In the genomic region with DNA sequence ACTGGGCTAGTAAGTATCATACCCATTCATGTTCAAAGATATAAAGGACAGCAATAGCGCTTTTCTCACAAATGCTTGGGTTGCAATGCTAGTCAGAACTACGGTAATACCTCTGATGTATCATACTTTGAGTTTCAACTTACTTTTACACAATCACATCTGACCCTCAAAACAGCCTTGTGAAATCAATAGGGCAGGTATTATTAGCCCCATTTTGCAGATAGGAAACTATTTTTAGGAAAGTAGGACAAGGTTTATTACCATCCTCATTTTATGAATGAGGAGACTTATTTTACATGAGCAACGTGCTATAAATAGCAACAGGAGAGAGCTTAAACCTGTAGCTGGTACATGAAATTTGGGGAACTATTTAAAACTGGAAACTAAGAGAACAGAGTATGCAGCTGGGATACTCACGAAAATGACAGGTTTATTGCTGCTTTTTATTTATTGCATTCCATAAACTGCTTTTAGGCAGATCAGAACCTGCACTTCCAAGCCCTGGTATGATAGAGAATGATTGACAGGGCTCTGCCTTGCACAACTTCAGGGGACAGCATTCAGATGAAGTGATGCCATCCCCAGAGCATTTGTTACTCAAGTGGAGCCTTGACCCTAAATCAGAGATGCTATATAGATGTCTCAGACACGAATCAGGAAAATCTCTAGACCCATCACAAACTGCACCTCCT, we compare ENCODE assay signal across 19 cellular contexts. TPM values are rescaled to one million over a fixed set of nuclear protein-coding genes. Genes with fewer than 3 reads are reported as not detected.
A peak's percentile ranks its signal among the peaks of the same experiment; 100 is the strongest.
DNase-seq lines count a peak whose midpoint lies in the region; ATAC-seq and TF ChIP-seq lines count a peak whose summit lies in the region.
"Had no signal": no experiment of that assay in that cellular context is flagged by ENCODE, and none has a peak within 500 bp of the region (broad histone marks: within the 10 kb centered on the region; RNA-seq: fewer than 3 reads in every experiment).

No MANE protein-coding gene starts in this region.

- no peaks in the 10 kb centered on the region for H3K4me1 ChIP-seq in esophagus squamous epithelium

- no peak for TF ChIP-seq POLR2A in esophagus squamous epithelium (IDR thresholded peaks at IDR 0.05)

- H3K9me3 Mint-ChIP-seq in activated T-cell treated with anti-CD3 and anti-CD28 coated beads, Interleukin-2, amount 50 U/mL, for 24 hours = no peaks in the 10 kb centered on the region
- no peaks in the 10 kb centered on the region for H3K9me3 Mint-ChIP-seq in type B pancreatic cell
- H3K9me3 Mint-ChIP-seq in activated T-helper 17 cell treated with anti-CD3 and anti-CD28 coated beads, Interleukin-2, amount 50 U/mL, for 72 hours = no peaks in the 10 kb centered on the region
- H3K9me3 Mint-ChIP-seq in activated CD4-positive, alpha-beta T cell treated with anti-CD3 and anti-CD28 coated beads, Interleukin-2, amount 10 ng/mL, durations not matched to agents 24 days and 14 days = no peaks in the 10 kb centered on the region

- intact Hi-C loops in esophagus squamous epithelium (cut with DNase I) = no loop called here
- intact Hi-C loops in activated CD4-positive, alpha-beta T cell treated with anti-CD3 and anti-CD28 coated beads, Interleukin-2, amount 10 ng/mL, durations not matched to agents 24 days and 14 days (cut with micrococcal nuclease) = no loop called here

- ATAC-seq in activated T-helper 17 cell treated with anti-CD3 and anti-CD28 coated beads, Interleukin-2, amount 50 U/mL, for 72 hours (replicated peaks) = no peak

- no peaks in the 10 kb centered on the region for H3K27me3 ChIP-seq in esophagus squamous epithelium
- H3K27me3 ChIP-seq: esophagus muscularis mucosa, neutrophil, stomach had no signal

- DNase-seq in activated T-cell treated with anti-CD3 and anti-CD28 coated beads, Interleukin-2, amount 50 U/mL, for 24 hours = no peak
- DNase-seq in activated T-cell treated with anti-CD3 and anti-CD28 coated beads for 4 hours = no peak
- DNase-seq in NOMO-1 treated with DMSO at 0.1 percent for 48 hours (lab: John Stamatoyannopoulos, UW; ENCODE audit: unreplicated experiment) = peak; percentile 86
- peak; percentile 39 for DNase-seq in fibroblast of villous mesenchyme (ENCODE audit: low read depth)
- DNase-seq in type B pancreatic cell (ENCODE audit: extremely low spot score, unreplicated experiment) = no peak
- DNase-seq in esophagus squamous epithelium (lab: John Stamatoyannopoulos, UW) = no peak
- no peak for DNase-seq in activated CD4-positive, alpha-beta T cell treated with anti-CD3 and anti-CD28 coated beads, Interleukin-2, amount 10 ng/mL, durations not matched to agents 24 days and 14 days
- DNase-seq: activated CD4-positive, CD25-positive, alpha-beta regulatory T cell treated with anti-CD3 and anti-CD28 coated beads, Interleukin-2, amount 50 U/mL, for 72 hours; activated T-cell treated with anti-CD3 and anti-CD28 coated beads, Interleukin-2, amount 50 U/mL, for 1 hour; aorta; COR-L47; cortex of kidney; stomach; T-helper 1 cell had no signal

- no peak overlapping the region for H3K4me3 Mint-ChIP-seq in activated T-cell treated with anti-CD3 and anti-CD28 coated beads, Interleukin-2, amount 50 U/mL, for 24 hours
- H3K4me3 Mint-ChIP-seq in type B pancreatic cell = no peak overlapping the region
- no peak overlapping the region for H3K4me3 Mint-ChIP-seq in activated T-helper 17 cell treated with anti-CD3 and anti-CD28 coated beads, Interleukin-2, amount 50 U/mL, for 72 hours
- H3K4me3 Mint-ChIP-seq in activated CD4-positive, alpha-beta T cell treated with anti-CD3 and anti-CD28 coated beads, Interleukin-2, amount 10 ng/mL, durations not matched to agents 24 days and 14 days = no peak overlapping the region

- no peak overlapping the region for H3K4me3 ChIP-seq in fibroblast of villous mesenchyme (ENCODE audit: low read depth, low read length)
- no peak overlapping the region for H3K4me3 ChIP-seq in esophagus squamous epithelium
- H3K4me3 ChIP-seq: esophagus muscularis mucosa, HAP-1, skin epidermis, stomach had no signal

- TF ChIP-seq CTCF in fibroblast of villous mesenchyme (IDR thresholded peaks at IDR 0.05; ENCODE audit: insufficient read depth, low read depth, low read length) (no peak), type B pancreatic cell (conservative IDR thresholded peaks at IDR 0.05) (no peak), esophagus squamous epithelium (IDR thresholded peaks at IDR 0.05) (no peak)

- no peaks in the 10 kb centered on the region for H3K36me3 ChIP-seq in esophagus squamous epithelium
- H3K36me3 ChIP-seq: esophagus muscularis mucosa, HAP-1, neutrophil, stomach had no signal

- peak overlapping the region; percentile 85 for H3K27ac Mint-ChIP-seq in activated T-cell treated with anti-CD3 and anti-CD28 coated beads, Interleukin-2, amount 50 U/mL, for 24 hours
- peak overlapping the region; percentile 67 for H3K27ac Mint-ChIP-seq in type B pancreatic cell
- H3K27ac Mint-ChIP-seq in activated T-helper 17 cell treated with anti-CD3 and anti-CD28 coated beads, Interleukin-2, amount 50 U/mL, for 72 hours = no peak overlapping the region
- H3K27ac Mint-ChIP-seq in activated CD4-positive, alpha-beta T cell treated with anti-CD3 and anti-CD28 coated beads, Interleukin-2, amount 10 ng/mL, durations not matched to agents 24 days and 14 days = no peak overlapping the region

- no peak overlapping the region for H3K27ac ChIP-seq in esophagus squamous epithelium
- H3K27ac ChIP-seq: esophagus muscularis mucosa, neutrophil, skin epidermis, stomach had no signal

- WGBS in esophagus squamous epithelium, 2 donors = 45 to 58% methylated on average over 5 of the region's 5 CpGs

- H3K36me3 Mint-ChIP-seq in activated T-cell treated with anti-CD3 and anti-CD28 coated beads, Interleukin-2, amount 50 U/mL, for 24 hours (ENCODE audit: low read depth) = no peaks in the 10 kb centered on the region
- no peaks in the 10 kb centered on the region for H3K36me3 Mint-ChIP-seq in type B pancreatic cell
- H3K36me3 Mint-ChIP-seq in activated T-helper 17 cell treated with anti-CD3 and anti-CD28 coated beads, Interleukin-2, amount 50 U/mL, for 72 hours (ENCODE audit: low read depth) = no peaks in the 10 kb centered on the region
- no peaks in the 10 kb centered on the region for H3K36me3 Mint-ChIP-seq in activated CD4-positive, alpha-beta T cell treated with anti-CD3 and anti-CD28 coated beads, Interleukin-2, amount 10 ng/mL, durations not matched to agents 24 days and 14 days (ENCODE audit: low read depth)

- H3K4me1 Mint-ChIP-seq in activated T-cell treated with anti-CD3 and anti-CD28 coated beads, Interleukin-2, amount 50 U/mL, for 24 hours (ENCODE audit: low read depth) = peaks cover 39% of the 10 kb centered on the region
- H3K4me1 Mint-ChIP-seq in type B pancreatic cell (ENCODE audit: unreplicated experiment) = no peaks in the 10 kb centered on the region
- no peaks in the 10 kb centered on the region for H3K4me1 Mint-ChIP-seq in activated T-helper 17 cell treated with anti-CD3 and anti-CD28 coated beads, Interleukin-2, amount 50 U/mL, for 72 hours
- no peaks in the 10 kb centered on the region for H3K4me1 Mint-ChIP-seq in activated CD4-positive, alpha-beta T cell treated with anti-CD3 and anti-CD28 coated beads, Interleukin-2, amount 10 ng/mL, durations not matched to agents 24 days and 14 days

- no peaks in the 10 kb centered on the region for H3K9me3 ChIP-seq in esophagus squamous epithelium
- H3K9me3 ChIP-seq: esophagus muscularis mucosa, HAP-1, neutrophil, stomach had no signal

- H3K27me3 Mint-ChIP-seq in activated T-cell treated with anti-CD3 and anti-CD28 coated beads, Interleukin-2, amount 50 U/mL, for 24 hours = no peaks in the 10 kb centered on the region
- H3K27me3 Mint-ChIP-seq in type B pancreatic cell = no peaks in the 10 kb centered on the region
- peaks cover 2% of the 10 kb centered on the region for H3K27me3 Mint-ChIP-seq in activated T-helper 17 cell treated with anti-CD3 and anti-CD28 coated beads, Interleukin-2, amount 50 U/mL, for 72 hours
- peaks cover 13% of the 10 kb centered on the region for H3K27me3 Mint-ChIP-seq in activated CD4-positive, alpha-beta T cell treated with anti-CD3 and anti-CD28 coated beads, Interleukin-2, amount 10 ng/mL, durations not matched to agents 24 days and 14 days

RNA-seq across cellular contexts. Expression of gene PPM1B, which starts 42.4 kb away (rescaled TPM):
- total RNA-seq in fibroblast of villous mesenchyme (20.6 and 25.9 TPM in 2 replicates), type B pancreatic cell (ENCODE audit: low replicate concordance) (39.8 and 42.5 TPM in 2 replicates), esophagus squamous epithelium (10 to 100 TPM; 14.9 to 53.8 (median 19.1) TPM)
- total RNA-seq in activated T-helper 17 cell treated with anti-CD3 and anti-CD28 coated beads, Interleukin-2, amount 50 U/mL, for 72 hours = 10 to 100 TPM; 36.3 to 38.9 TPM
- total RNA-seq in activated CD4-positive, alpha-beta T cell treated with anti-CD3 and anti-CD28 coated beads, Interleukin-2, amount 10 ng/mL, durations not matched to agents 24 days and 14 days = 38.9 and 42.0 TPM in 2 replicates

Comparison
In these comparisons a context has a peak if more than half of its experiments do, and no peak if none do; other contexts are left out.
1. DNase-seq: peak in NOMO-1 treated with DMSO at 0.1 percent for 48 hours (single experiment) and fibroblast of villous mesenchyme (single experiment); none in activated T-cell treated with anti-CD3 and anti-CD28 coated beads, Interleukin-2, amount 50 U/mL, for 24 hours (single experiment), activated T-cell treated with anti-CD3 and anti-CD28 coated beads for 4 hours (single experiment), type B pancreatic cell (single experiment), esophagus squamous epithelium (single experiment) and activated CD4-positive, alpha-beta T cell treated with anti-CD3 and anti-CD28 coated beads, Interleukin-2, amount 10 ng/mL, durations not matched to agents 24 days and 14 days (single experiment).
2. H3K27ac Mint-ChIP-seq: peak in activated T-cell treated with anti-CD3 and anti-CD28 coated beads, Interleukin-2, amount 50 U/mL, for 24 hours (single experiment) and type B pancreatic cell (single experiment); none in activated T-helper 17 cell treated with anti-CD3 and anti-CD28 coated beads, Interleukin-2, amount 50 U/mL, for 72 hours (single experiment) and activated CD4-positive, alpha-beta T cell treated with anti-CD3 and anti-CD28 coated beads, Interleukin-2, amount 10 ng/mL, durations not matched to agents 24 days and 14 days (single experiment).